In the genomic region with DNA sequence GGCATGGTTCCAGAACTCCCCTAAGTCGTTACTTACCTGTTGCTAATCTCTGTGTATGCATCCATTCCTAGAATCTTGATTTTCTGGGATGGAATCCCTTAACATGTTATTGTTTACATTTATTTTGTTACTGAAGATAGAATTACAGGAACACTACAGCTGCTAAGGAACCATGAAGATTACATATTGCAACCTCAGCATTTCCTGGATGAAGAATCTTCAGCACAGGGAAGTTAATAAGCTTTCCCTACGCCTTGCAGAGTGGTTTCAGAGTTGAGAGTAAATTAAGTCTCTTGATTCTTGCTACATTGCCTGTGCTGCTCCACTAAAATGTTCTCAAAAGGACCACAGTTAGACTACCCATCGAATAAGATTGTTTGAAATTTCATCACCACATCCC, we compare ENCODE assay signal across 22 cellular contexts. TPM values are rescaled to one million over a fixed set of nuclear protein-coding genes. Genes with fewer than 3 reads are reported as not detected.
"Had no signal": no experiment of that assay in that cellular context is flagged by ENCODE, and none has a peak within 500 bp of the region (broad histone marks: within the 10 kb centered on the region; RNA-seq: fewer than 3 reads in every experiment).

No MANE protein-coding gene starts in this region.

- ATAC-seq: effector memory CD8-positive, alpha-beta T cell; gastroesophageal sphincter; left lobe of liver; naive thymus-derived CD4-positive, alpha-beta T cell had no signal

- H3K4me3 ChIP-seq: esophagus squamous epithelium, gastroesophageal sphincter had no signal

- H3K27me3 Mint-ChIP-seq: dendritic cell treated with granulocyte-macrophage colony-stimulating factor and Interleukin-4, amounts not matched to agents 40 ng/mL and 50 ng/mL, for 4 days; effector memory CD8-positive, alpha-beta T cell; naive thymus-derived CD4-positive, alpha-beta T cell had no signal

- H3K27me3 ChIP-seq: esophagus squamous epithelium, gastroesophageal sphincter, neutrophil had no signal

- H3K9me3 Mint-ChIP-seq: effector memory CD8-positive, alpha-beta T cell had no signal

- H3K9me3 ChIP-seq: esophagus squamous epithelium, gastroesophageal sphincter, neutrophil had no signal

- H3K4me1 ChIP-seq: esophagus squamous epithelium, gastroesophageal sphincter had no signal

- H3K27ac ChIP-seq: epithelial cell of prostate, esophagus squamous epithelium, gastroesophageal sphincter, neutrophil had no signal

- H3K4me3 Mint-ChIP-seq: dendritic cell treated with granulocyte-macrophage colony-stimulating factor and Interleukin-4, amounts not matched to agents 40 ng/mL and 50 ng/mL, for 4 days; effector memory CD8-positive, alpha-beta T cell; naive thymus-derived CD4-positive, alpha-beta T cell had no signal

- DNase-seq: effector memory CD8-positive, alpha-beta T cell; esophagus squamous epithelium; foreskin fibroblast; glutamatergic neuron; islet precursor cell; mammary epithelial cell; naive thymus-derived CD4-positive, alpha-beta T cell; posterior cingulate gyrus; small intestine; stimulated activated CD4-positive, alpha-beta T cell treated with anti-CD3 and anti-CD28 coated beads, Interleukin-12 subunit alpha, Interleukin-12 subunit beta, amount 100 ng/mL, for 4 hours; stimulated activated naive CD4-positive, alpha-beta T cell treated with Interleukin-2 at 50 U/mL for 16 hours; trophoblast cell had no signal

- FAIRE-seq: small intestine, urothelium cell line had no signal

- H3K36me3 ChIP-seq: esophagus squamous epithelium, gastroesophageal sphincter, neutrophil had no signal

- H3K27ac Mint-ChIP-seq: dendritic cell treated with granulocyte-macrophage colony-stimulating factor and Interleukin-4, amounts not matched to agents 40 ng/mL and 50 ng/mL, for 4 days; effector memory CD8-positive, alpha-beta T cell; naive thymus-derived CD4-positive, alpha-beta T cell had no signal

RNA-seq across cellular contexts. Expression of a gene that starts 31.4 kb away (rescaled TPM):
- total RNA-seq: left lobe of liver, mesenteric fat pad, osteoblast, pulmonary artery endothelial cell had no signal
- polyA plus RNA-seq: neural cell had no signal

RNA-seq across cellular contexts. Expression of a gene that starts 59.8 kb away (rescaled TPM):
- total RNA-seq: mammary epithelial cell had no signal
- polyA plus RNA-seq: mammary epithelial cell, neural cell had no signal
